12 cellular contexts compared by ENCODE assay signal in genomic region chr5:142363619-142363963, GRCh38. TPM values are rescaled to one million over a fixed set of nuclear protein-coding genes. Genes with fewer than 3 reads are reported as not detected.
A peak's percentile ranks its signal among the peaks of the same experiment; 100 is the strongest.
DNase-seq lines count a peak whose midpoint lies in the region; ATAC-seq, FAIRE-seq and TF ChIP-seq lines count a peak whose summit lies in the region.
"Had no signal": no experiment of that assay in that cellular context is flagged by ENCODE, and none has a peak within 500 bp of the region (broad histone marks: within the 10 kb centered on the region; RNA-seq: fewer than 3 reads in every experiment).

No MANE protein-coding gene starts in this region.

- dilution Hi-C loops in keratinocyte (cut with MboI; ENCODE audit: extremely low pct_ligation_motif_present, low sequenced_read_pairs), result no loop called here

- H3K79me2 ChIP-seq in HCT116 (ENCODE audit: insufficient read depth, low read length) (peaks cover 7% of the 10 kb centered on the region; the same call in 1 of the 2 replicates), keratinocyte (ENCODE audit: control insufficient read depth, insufficient read depth, low read length) (no peaks in the 10 kb centered on the region)

- WGBS in spleen, 5 donors, result 68 to 85% (median 81%) methylated on average over 5 of the region's 5 CpGs

- no peaks in the 10 kb centered on the region for H3K36me3 ChIP-seq in HCT116 (ENCODE audit: control insufficient read depth in 1 of 2, insufficient read depth in 2 of 2, low read length in 2 of 2)
- no peaks in the 10 kb centered on the region for H3K36me3 ChIP-seq in SJSA1
- H3K36me3 ChIP-seq in keratinocyte (ENCODE audit: control insufficient read depth in 2 of 2, extremely low read depth in 1 of 2, insufficient read depth in 2 of 2, low read length in 2 of 2), result no peaks in the 10 kb centered on the region
- H3K36me3 ChIP-seq in spleen, result no peaks in the 10 kb centered on the region
- no peaks in the 10 kb centered on the region for H3K36me3 ChIP-seq in effector memory CD4-positive, alpha-beta T cell (ENCODE audit: control insufficient read depth, insufficient read depth, low read length)

- no peak for TF ChIP-seq CTCF in HCT116 (IDR thresholded peaks at IDR 0.05 in 2 of 3, conservative IDR thresholded peaks at IDR 0.05 in 1 of 3; ENCODE audit: borderline replicate concordance in 1 of 3, insufficient read depth in 1 of 3, low read depth in 2 of 3, low read length in 2 of 3)
- no peak for TF ChIP-seq CTCF in keratinocyte (optimal IDR thresholded peaks at IDR 0.05 in 1 of 3, IDR thresholded peaks at IDR 0.05 in 1 of 3, conservative IDR thresholded peaks at IDR 0.05 in 1 of 3; ENCODE audit: extremely low read depth in 1 of 3, insufficient read depth in 2 of 3, low read length in 3 of 3)
- no peak for TF ChIP-seq CTCF in spleen (IDR thresholded peaks at IDR 0.05 in 8 of 11, conservative IDR thresholded peaks at IDR 0.05 in 3 of 11)

- BruUV-seq in HCT116 (replicated peaks; lab: Mats Ljungman, UMichigan), result no TSS peak

- RAD21 ChIA-PET in HCT116 (lab: Charles Lee; ENCODE audit: low non-redundant PET in 1 of 2, low total read pairs in 2 of 2, uncharacterized antibody in 2 of 2, unreplicated experiment in 2 of 2), result interaction anchor here in 1 of 2 experiments (0.8 kb wide), 1 partner anchor 145 kb away, joined by 3 read pairs; no protein-coding TSS in a partner anchor

- H2AFZ ChIP-seq in HCT116 (ENCODE audit: low read depth, low read length, poor library complexity, severe bottlenecking), result no peak overlapping the region
- no peak overlapping the region for H2AFZ ChIP-seq in keratinocyte (ENCODE audit: control insufficient read depth, low read length)

- no peaks in the 10 kb centered on the region for H3K9me1 ChIP-seq in keratinocyte (ENCODE audit: control insufficient read depth, extremely low read depth, insufficient read depth, low read length)

- H3K9me3 ChIP-seq in HCT116 (ENCODE audit: control insufficient read depth in 1 of 2, insufficient read depth in 1 of 2, low read depth in 1 of 2, low read length in 2 of 2), result no peaks in the 10 kb centered on the region
- no peaks in the 10 kb centered on the region for H3K9me3 ChIP-seq in SJSA1 (replicated peaks)
- H3K9me3 ChIP-seq in keratinocyte (ENCODE audit: control insufficient read depth, low read depth, low read length), result no peaks in the 10 kb centered on the region
- no peaks in the 10 kb centered on the region for H3K9me3 ChIP-seq in spleen
- no peaks in the 10 kb centered on the region for H3K9me3 ChIP-seq in effector memory CD4-positive, alpha-beta T cell (ENCODE audit: control insufficient read depth, low read length)

- peaks cover 87 to 97% of the 10 kb centered on the region in 2 experiments for H3K4me1 ChIP-seq in HCT116 (ENCODE audit: control insufficient read depth in 1 of 2, insufficient read depth in 2 of 2, low read length in 2 of 2)
- H3K4me1 ChIP-seq in SJSA1 (replicated peaks), result peaks cover 45% of the 10 kb centered on the region
- H3K4me1 ChIP-seq in keratinocyte (ENCODE audit: control insufficient read depth, extremely low read depth, insufficient read depth, low read length), result peaks cover 26% of the 10 kb centered on the region
- H3K4me1 ChIP-seq in spleen, result peaks cover 4 to 62% (median 30%) of the 10 kb centered on the region in 6 donors
- H3K4me1 ChIP-seq in effector memory CD4-positive, alpha-beta T cell (ENCODE audit: control insufficient read depth, insufficient read depth, low read length, poor library complexity, severe bottlenecking), result peaks cover 8% of the 10 kb centered on the region

- CTCF ChIA-PET in HCT116 (lab: Charles Lee), result interaction anchor here (1.4 kb wide), 1 partner anchor 185 kb away, joined by 9 read pairs; no protein-coding TSS in a partner anchor

- H3K27ac ChIP-seq in HCT116 (ENCODE audit: low read depth, low read length) (peak overlapping the region; percentile 99), SJSA1 (peak overlapping the region; percentile 91), keratinocyte (ENCODE audit: control insufficient read depth, insufficient read depth, low read length) (peak overlapping the region; percentile 94), spleen (peak overlapping the region in 7 of 8 donors; percentile 36 to 79 (median 71))
- no peak overlapping the region for H3K27ac ChIP-seq in effector memory CD4-positive, alpha-beta T cell (ENCODE audit: insufficient read depth, low read length, poor library complexity, severe bottlenecking)
- H3K27ac ChIP-seq: SK-N-MC had no signal

- POLR2A ChIA-PET in HCT116 (lab: Charles Lee), result interaction anchor here (0.7 to 13.6 kb wide), 20 partner anchors 9 to 210 kb away, joined by 3 to 199 read pairs (median 6); partner anchors contain the start of gene SPRY4

- H3K27me3 ChIP-seq in HCT116 (ENCODE audit: insufficient read depth, low read length) (no peaks in the 10 kb centered on the region), SJSA1 (replicated peaks) (no peaks in the 10 kb centered on the region), keratinocyte (ENCODE audit: control insufficient read depth, extremely low read depth, insufficient read depth, low read length) (no peaks in the 10 kb centered on the region), spleen (replicated peaks in 1 of 7) (peaks cover 0 to 58% (median 0%) of the 10 kb centered on the region in 7 donors)
- no peaks in the 10 kb centered on the region for H3K27me3 ChIP-seq in effector memory CD4-positive, alpha-beta T cell (replicated peaks; ENCODE audit: control insufficient read depth, insufficient read depth, low read length, poor library complexity, severe bottlenecking)

- H3K4me3 ChIP-seq in HCT116 (replicated peaks in 1 of 2; ENCODE audit: low read depth in 1 of 2, low read length in 2 of 2) (peak overlapping the region; percentile 56 to 69), SJSA1 (no peak overlapping the region), keratinocyte (ENCODE audit: control insufficient read depth in 2 of 3, extremely low read depth in 1 of 3, insufficient read depth in 2 of 3, low read depth in 1 of 3, low read length in 3 of 3) (peak overlapping the region in 2 of 3 experiments; percentile 9 to 86), spleen (no peak overlapping the region)
- no peak overlapping the region for H3K4me3 ChIP-seq in effector memory CD4-positive, alpha-beta T cell (ENCODE audit: insufficient read depth, low read depth, low read length, poor library complexity, severe bottlenecking)
- H3K4me3 ChIP-seq: SK-N-MC had no signal

- no peak for TF ChIP-seq RAD21 in HCT116 (IDR thresholded peaks at IDR 0.05; ENCODE audit: low read depth)

- no peaks in the 10 kb centered on the region for H4K20me1 ChIP-seq in HCT116 (ENCODE audit: insufficient read depth)
- H4K20me1 ChIP-seq in keratinocyte (ENCODE audit: control insufficient read depth, extremely low read depth, insufficient read depth, low read length), result no peaks in the 10 kb centered on the region

- peak; percentile 73 for TF ChIP-seq POLR2A in HCT116 (IDR thresholded peaks at IDR 0.05; ENCODE audit: borderline replicate concordance, extremely low read depth, insufficient read depth, insufficient read length)
- no peak for TF ChIP-seq POLR2A in spleen (IDR thresholded peaks at IDR 0.05)

- H3K4me2 ChIP-seq in HCT116 (ENCODE audit: low read length) (peak overlapping the region; percentile 79), keratinocyte (ENCODE audit: control insufficient read depth, extremely low read depth, insufficient read depth, low read depth, low read length) (peak overlapping the region; percentile 87)

- no peaks in the 10 kb centered on the region for H3K9me2 ChIP-seq in HCT116 (ENCODE audit: insufficient read depth)

- H3K9ac ChIP-seq in HCT116 (ENCODE audit: low read length) (peak overlapping the region; percentile 60), keratinocyte (ENCODE audit: control insufficient read depth, extremely low read depth, insufficient read depth, low read length) (peak overlapping the region; percentile 84)

- intact Hi-C loops in HCT116 (cut with micrococcal nuclease) (loop anchor here (5.0 to 10.0 kb wide), 2 partner anchors 111 to 164 kb away; no protein-coding TSS in a partner anchor), spleen (cut with DNase I; ENCODE audit: low total_unique reads) (no loop called here)

- DNase-seq in HCT116 (ENCODE audit: low read depth, low spot score) (no peak), SJSA1 (ENCODE audit: low read depth in 1 of 2, low spot score in 2 of 2) (no peak), keratinocyte (ENCODE audit: low read depth, low spot score) (no peak), spleen (no peak)
- no peak for DNase-seq in effector memory CD4-positive, alpha-beta T cell
- DNase-seq: NCI-H82; stimulated activated CD4-positive, alpha-beta T cell treated with anti-CD3 and anti-CD28 coated beads, Interleukin-4, amount 100 ng/mL, for 4 hours; stimulated activated naive CD4-positive, alpha-beta T cell had no signal

- no peak for FAIRE-seq in keratinocyte (lab: Jason Lieb, UNC)
- FAIRE-seq: H54 had no signal

- ATAC-seq in HCT116 (no peak), HG03139 (IDR thresholded peaks at IDR 0.05; ENCODE audit: unreplicated experiment) (no peak)
- ATAC-seq in activated CD4-positive, CD25-positive, alpha-beta regulatory T cell treated with anti-CD3 and anti-CD28 coated beads, Interleukin-2, amount 50 U/mL, for 24 hours, result no peak

TF ChIP-seq in HCT116, 20 proteins besides CTCF, POLR2A, EP300 and RAD21 (continues in another document):
- TF ChIP-seq EZH2phosphoT487 (IDR thresholded peaks at IDR 0.05; ENCODE audit: borderline replicate concordance), result no peak
- no peak for TF ChIP-seq CEBPB (IDR thresholded peaks at IDR 0.05; ENCODE audit: low read depth)
- TF ChIP-seq SP1 (IDR thresholded peaks at IDR 0.05; ENCODE audit: low read depth), result no peak

RNA-seq across cellular contexts. Expression of gene SPRY4, which starts 38.8 kb away (rescaled TPM):
- total RNA-seq in HCT116 (2021; ENCODE audit: unreplicated experiment) (112 TPM), spleen (10 to 100 TPM in 6 of 7 donors, 1 to 10 TPM in 1; 9.4 to 33.5 (median 21.2) TPM)
- polyA plus RNA-seq in HCT116 (2012), result 67.3 and 75.5 TPM in 2 replicates
- total RNA-seq in SJSA1 (2014; rRNA removed; shearing (Covaris generic)), result 40.5 and 44.5 TPM in 2 replicates
- polyA plus RNA-seq in keratinocyte (8.4 to 12.3 TPM (median 10.2 TPM) in 3 replicates), spleen (1 to 10 TPM in 2 of 3 donors, under 1 TPM in 1; 0.76 to 2.0 (median 1.1) TPM)
- polyA plus RNA-seq in keratinocyte (2011; ENCODE audit: low read depth), result 2.0 TPM
- 7.5 and 8.4 TPM in 2 replicates for polyA plus RNA-seq in keratinocyte (2011; cell fraction: cytosol; rRNA removed)
- polyA plus RNA-seq in keratinocyte (2011; cell fraction: nucleus; rRNA removed), result 37.1 and 45.6 TPM in 2 replicates
- 5.2 and 14.7 TPM in 2 replicates for polyA plus RNA-seq in keratinocyte (2012; ENCODE audit: low replicate concordance)
- polyA minus RNA-seq in keratinocyte, result 12.3 to 54.5 TPM (median 21.9 TPM) in 3 replicates
- polyA minus RNA-seq in keratinocyte (2011; cell fraction: cytosol; rRNA and poly(A)+ RNA removed), result 11.9 TPM
- polyA minus RNA-seq in keratinocyte (2011; cell fraction: nucleus; rRNA and poly(A)+ RNA removed), result 23.4 and 30.3 TPM in 2 replicates

Comparison
In these comparisons a context has a peak if more than half of its experiments do, and no peak if none do; other contexts are left out.
1. H3K4me3 ChIP-seq: peak in HCT116 (2 of 2) and keratinocyte (2 of 3); none in SJSA1 (single experiment), spleen (0 of 8) and effector memory CD4-positive, alpha-beta T cell (single experiment).